8 cellular contexts compared by ENCODE assay signal in genomic region chr14:22472935-22473854, GRCh38.
DNase-seq lines count a peak whose midpoint lies in the region; FAIRE-seq and TF ChIP-seq lines count a peak whose summit lies in the region.

No MANE protein-coding gene starts in this region.

- DNase-seq in AG10803 (ENCODE audit: low read depth) (peak; percentile 33), GM18507 (ENCODE audit: extremely low spot score, insufficient read length, low read depth) (no peak), HUDEP-2 (lab: John Stamatoyannopoulos, UW; ENCODE audit: unreplicated experiment in 76 of 76) (peak in 50 of 76 experiments; percentile 3 to 73 (median 34)), RWPE1 (ENCODE audit: low spot score) (peak; percentile 54), fibroblast of pulmonary artery (ENCODE audit: low read depth) (peak; percentile 76), osteoblast (ENCODE audit: insufficient read length, low spot score, missing footprints) (peak; percentile 77), amniotic stem cell (lab: John Stamatoyannopoulos, UW) (no peak), cortex of kidney (lab: John Stamatoyannopoulos, UW) (no peak)

- H3K27ac ChIP-seq in RWPE1 (no peak overlapping the region), osteoblast (ENCODE audit: low read depth, low read length) (no peak overlapping the region)

- H3K4me3 ChIP-seq in AG10803 (ENCODE audit: low read length) (no peak overlapping the region), fibroblast of pulmonary artery (replicated peaks; ENCODE audit: low read depth, low read length) (no peak overlapping the region), osteoblast (ENCODE audit: insufficient read depth, low read length) (no peak overlapping the region)

- TF ChIP-seq CTCF in AG10803 (conservative IDR thresholded peaks at IDR 0.05; ENCODE audit: low read length) (peak; percentile 55), RWPE1 (conservative IDR thresholded peaks at IDR 0.05; ENCODE audit: low read depth) (peak; percentile 52), fibroblast of pulmonary artery (IDR thresholded peaks at IDR 0.05; ENCODE audit: low read length, missing control alignments) (peak; percentile 58), osteoblast (IDR thresholded peaks at IDR 0.05; ENCODE audit: extremely low read depth, low read depth, low read length) (peak; percentile 56)

- peaks cover 24% of the 10 kb centered on the region for H3K27me3 ChIP-seq in osteoblast (ENCODE audit: insufficient read depth, low read length)

- H3K9me3 ChIP-seq in osteoblast (ENCODE audit: low read depth, low read length): no peaks in the 10 kb centered on the region

- no peak overlapping the region for H2AFZ ChIP-seq in osteoblast (ENCODE audit: low read length)

- POLR2A ChIA-PET in RWPE1 (lab: Yijun Ruan, JAX; ENCODE audit: low non-redundant PET): no interaction called here

- peaks cover 6% of the 10 kb centered on the region for H3K4me1 ChIP-seq in osteoblast (ENCODE audit: insufficient read depth, low read length)

- no peak overlapping the region for H3K4me2 ChIP-seq in osteoblast (ENCODE audit: insufficient read depth, low read length)

- H4K20me1 ChIP-seq in osteoblast (ENCODE audit: insufficient read depth, low read length): no peaks in the 10 kb centered on the region

- no peaks in the 10 kb centered on the region for H3K79me2 ChIP-seq in osteoblast (ENCODE audit: insufficient read depth, low read length)

- CTCF ChIA-PET in RWPE1 (lab: Yijun Ruan, JAX): interaction anchor here (0.6 to 3.5 kb wide), 9 partner anchors 8 to 763 kb away, joined by 3 to 17 read pairs (median 3); no protein-coding TSS in a partner anchor

- FAIRE-seq in GM18507 (lab: Jason Lieb, UNC): peak; percentile 92

- no peaks in the 10 kb centered on the region for H3K36me3 ChIP-seq in osteoblast (ENCODE audit: insufficient read depth, low read length)

Comparison
In these comparisons a context has a peak if more than half of its experiments do, and no peak if none do; other contexts are left out.
1. DNase-seq: peak in AG10803 (single experiment), HUDEP-2 (50 of 76), RWPE1 (single experiment), fibroblast of pulmonary artery (single experiment) and osteoblast (single experiment); none in GM18507 (single experiment), amniotic stem cell (single experiment) and cortex of kidney (single experiment).
2. Peak in every context shown above with its lines, with median percentiles within 50 percentile points of each other: CTCF ChIP-seq.